Comparison of ENCODE assay signal across 8 cellular contexts in the genomic region with DNA sequence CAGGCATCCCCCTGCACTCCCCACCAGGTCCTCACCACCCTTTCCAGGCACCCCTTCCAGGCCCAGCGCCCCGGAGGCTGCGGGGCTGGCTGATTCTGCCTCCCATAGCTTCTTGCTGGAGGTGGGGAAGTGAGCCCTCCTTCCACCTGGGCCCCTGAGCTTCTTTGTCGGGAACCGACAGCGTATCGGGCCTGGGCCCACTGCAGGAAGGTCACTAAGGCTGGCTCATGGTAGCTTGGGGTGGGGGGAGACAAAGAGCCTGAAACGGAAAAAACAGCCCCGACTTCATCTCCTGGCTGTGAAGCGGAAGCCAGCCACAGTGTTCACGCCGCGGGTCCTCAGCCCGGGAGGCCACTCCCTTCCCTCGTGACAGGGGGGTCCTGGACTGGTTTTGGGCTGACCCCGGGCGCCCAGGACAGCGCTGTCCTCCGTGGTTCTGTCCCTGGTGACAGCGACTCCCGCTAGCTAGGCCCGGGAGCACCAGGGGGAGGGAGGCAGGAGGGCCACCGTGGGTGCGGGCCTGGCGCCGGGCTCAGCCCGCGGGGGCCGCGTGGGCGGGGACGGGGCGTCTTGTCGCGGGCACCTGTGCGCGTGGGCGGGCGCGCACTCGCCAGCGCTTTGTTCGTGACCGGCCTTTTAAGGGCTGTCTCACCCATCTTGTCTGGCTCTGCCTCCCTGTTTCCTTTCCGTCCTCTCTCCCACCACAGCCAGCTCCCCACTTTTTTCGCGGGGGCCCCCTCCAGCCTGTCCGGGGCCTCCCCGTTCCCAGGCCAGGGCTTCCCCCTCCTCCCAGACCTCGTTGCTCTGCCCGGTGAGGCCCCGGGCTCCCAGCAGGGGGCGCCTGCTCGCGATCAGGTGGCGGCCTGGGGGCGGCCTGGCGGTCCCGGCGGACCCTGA.
DNase-seq lines count a peak whose midpoint lies in the region; ATAC-seq and TF ChIP-seq lines count a peak whose summit lies in the region.

No MANE protein-coding gene starts in this region.

- H3K9me3 Mint-ChIP-seq in naive B cell = no peaks in the 10 kb centered on the region
- peaks cover 0 to 1% of the 10 kb centered on the region in 2 donors for H3K9me3 Mint-ChIP-seq in stimulated activated naive B cell treated with anti-CD40 and anti-IgM and Interleukin-4, amounts not matched to agents 10 μg/mL and 1 μg/mL and 100 μg/mL, for 72 hours

- H3K4me3 Mint-ChIP-seq in naive B cell = peak overlapping the region; percentile 65 to 86 (median 80)
- H3K4me3 Mint-ChIP-seq in stimulated activated naive B cell treated with anti-CD40 and anti-IgM and Interleukin-4, amounts not matched to agents 10 μg/mL and 1 μg/mL and 100 μg/mL, for 72 hours = peak overlapping the region; percentile 75 to 79

- peak overlapping the region; percentile 93 to 99 (median 96) for H3K27ac Mint-ChIP-seq in naive B cell
- peak overlapping the region; percentile 93 for H3K27ac Mint-ChIP-seq in stimulated activated naive B cell treated with anti-CD40 and anti-IgM and Interleukin-4, amounts not matched to agents 10 μg/mL and 1 μg/mL and 100 μg/mL, for 72 hours

- DNase-seq in D341Med (ENCODE audit: low spot score) (peak; percentile 52), activated T-cell treated with anti-CD3 and anti-CD28 coated beads for 24 hours (ENCODE audit: low read depth) (peak; percentile 69), epithelial cell of esophagus (ENCODE audit: low read depth) (peak; percentile 34), naive B cell (peak; percentile 86), COR-L47 (lab: John Stamatoyannopoulos, UW) (no peak), NCI-H1048 (lab: John Stamatoyannopoulos, UW) (no peak)
- peak; percentile 80 for DNase-seq in stimulated activated naive B cell treated with anti-CD40 and anti-IgM and Interleukin-4, amounts not matched to agents 10 μg/mL and 1 μg/mL and 100 μg/mL, for 72 hours

- H3K27me3 Mint-ChIP-seq in naive B cell = no peaks in the 10 kb centered on the region
- H3K27me3 Mint-ChIP-seq in stimulated activated naive B cell treated with anti-CD40 and anti-IgM and Interleukin-4, amounts not matched to agents 10 μg/mL and 1 μg/mL and 100 μg/mL, for 72 hours = no peaks in the 10 kb centered on the region

- peaks cover 58 to 83% (median 73%) of the 10 kb centered on the region in 3 donors for H3K4me1 Mint-ChIP-seq in naive B cell
- peaks cover 58 to 90% of the 10 kb centered on the region in 2 donors for H3K4me1 Mint-ChIP-seq in stimulated activated naive B cell treated with anti-CD40 and anti-IgM and Interleukin-4, amounts not matched to agents 10 μg/mL and 1 μg/mL and 100 μg/mL, for 72 hours

- ATAC-seq in HG03045 (IDR thresholded peaks at IDR 0.05; ENCODE audit: unreplicated experiment) = peak; percentile 33
- ATAC-seq in naive B cell (ENCODE audit: low read depth in 2 of 2) = peak; percentile 40 to 45
- ATAC-seq in stimulated activated naive B cell treated with anti-CD40 and anti-IgM and Interleukin-4, amounts not matched to agents 10 μg/mL and 1 μg/mL and 100 μg/mL, for 72 hours (replicated peaks) = peak; percentile 35 to 53

- H3K4me3 ChIP-seq in epithelial cell of esophagus (ENCODE audit: low read length) = peak overlapping the region; percentile 29

- peak; percentile 50 for TF ChIP-seq CTCF in epithelial cell of esophagus (IDR thresholded peaks at IDR 0.05; ENCODE audit: insufficient read depth, low read depth, low read length, missing control alignments)

- H3K36me3 Mint-ChIP-seq in naive B cell = no peaks in the 10 kb centered on the region
- peaks cover 7 to 28% of the 10 kb centered on the region in 2 donors for H3K36me3 Mint-ChIP-seq in stimulated activated naive B cell treated with anti-CD40 and anti-IgM and Interleukin-4, amounts not matched to agents 10 μg/mL and 1 μg/mL and 100 μg/mL, for 72 hours

Comparison
In these comparisons a context has a peak if more than half of its experiments do, and no peak if none do; other contexts are left out.
1. DNase-seq: peak in D341Med (single experiment), activated T-cell treated with anti-CD3 and anti-CD28 coated beads for 24 hours (single experiment), epithelial cell of esophagus (single experiment), naive B cell (single experiment) and stimulated activated naive B cell treated with anti-CD40 and anti-IgM and Interleukin-4, amounts not matched to agents 10 μg/mL and 1 μg/mL and 100 μg/mL, for 72 hours (single experiment); none in COR-L47 (single experiment) and NCI-H1048 (single experiment).
2. Peak in every context shown above with its lines, with median percentiles within 50 percentile points of each other: ATAC-seq.